Comparison of ENCODE assay signal across 1 cellular context in the genomic region with DNA sequence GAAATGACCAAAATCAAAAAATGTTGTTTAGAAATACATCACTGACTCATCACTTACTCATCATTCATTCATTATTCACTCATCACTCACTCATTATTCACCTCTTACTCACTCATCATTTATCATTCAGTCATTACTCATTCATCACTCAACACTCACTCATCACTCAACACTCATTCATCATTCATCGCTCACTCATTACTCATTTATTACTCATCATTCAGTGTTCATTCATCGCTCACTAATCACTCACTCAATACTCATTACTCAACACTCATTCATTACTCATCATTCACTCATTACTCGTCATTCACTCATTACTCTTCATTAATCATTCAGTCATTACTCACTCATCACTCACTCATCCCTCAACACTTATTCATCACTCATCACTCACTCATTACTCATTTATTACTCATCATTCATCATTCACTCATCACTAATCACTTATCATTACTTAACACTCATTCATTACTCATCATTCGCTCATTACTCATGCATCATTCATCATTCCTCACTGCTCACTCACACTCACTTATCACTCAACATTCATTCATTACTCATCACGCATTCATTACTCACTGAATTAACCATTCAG.
TF ChIP-seq lines count a peak whose summit lies in the region.

No MANE protein-coding gene starts in this region.

TF ChIP-seq in GM12878, 131 proteins besides CTCF, POLR2A, EP300 and RAD21:
- TF ChIP-seq CHD1 (IDR thresholded peaks at IDR 0.05; ENCODE audit: low read depth, low read length) (no peak), RAD51 (IDR thresholded peaks at IDR 0.05) (no peak), STAT1 (conservative IDR thresholded peaks at IDR 0.05) (no peak), IKZF2 (IDR thresholded peaks at IDR 0.05) (peak in 1 of 2 experiments; percentile 34; a peak in 2 of 4 replicates), RELB (IDR thresholded peaks at IDR 0.05; ENCODE audit: low read depth) (no peak), BMI1 (IDR thresholded peaks at IDR 0.05; ENCODE audit: borderline replicate concordance) (no peak), TCF3 (IDR thresholded peaks at IDR 0.05; ENCODE audit: borderline replicate concordance, insufficient read depth, low read depth, low read length) (no peak), ATF2 (IDR thresholded peaks at IDR 0.05; ENCODE audit: low read length) (no peak), CHD2 (IDR thresholded peaks at IDR 0.05; ENCODE audit: borderline replicate concordance, low read depth, low read length) (no peak), MEF2A (IDR thresholded peaks at IDR 0.05; ENCODE audit: insufficient read depth, low read depth, low read length) (no peak), ZNF384 (IDR thresholded peaks at IDR 0.05; ENCODE audit: borderline replicate concordance, low read depth, low read length) (no peak), ATF7 (IDR thresholded peaks at IDR 0.05; ENCODE audit: low read depth) (peak; percentile 72), POU2F2 (IDR thresholded peaks at IDR 0.05; ENCODE audit: borderline replicate concordance, low read depth, low read length) (no peak), JUNB (IDR thresholded peaks at IDR 0.05) (peak; percentile 37), POLR2AphosphoS5 (IDR thresholded peaks at IDR 0.05; ENCODE audit: low read length) (no peak), DPF2 (IDR thresholded peaks at IDR 0.05) (no peak), SIN3A (IDR thresholded peaks at IDR 0.05; ENCODE audit: low read depth, low read length) (no peak), SMC3 (IDR thresholded peaks at IDR 0.05; ENCODE audit: borderline replicate concordance, low read length) (no peak), MTA2 (IDR thresholded peaks at IDR 0.05; ENCODE audit: low read depth) (peak; percentile 59), MTA3 (IDR thresholded peaks at IDR 0.05; ENCODE audit: borderline replicate concordance, low read length) (no peak), BHLHE40 (IDR thresholded peaks at IDR 0.05; ENCODE audit: borderline replicate concordance in 1 of 2, low read depth in 2 of 2, low read length in 1 of 2) (no peak), CEBPB (IDR thresholded peaks at IDR 0.05; ENCODE audit: borderline replicate concordance in 1 of 2, low read depth in 2 of 2, low read length in 2 of 2) (no peak), ZNF24 (IDR thresholded peaks at IDR 0.05) (peak; percentile 25; the same call in 1 of the 2 replicates), RELA (IDR thresholded peaks at IDR 0.05; ENCODE audit: borderline replicate concordance, partially characterized antibody) (no peak), RFX5 (IDR thresholded peaks at IDR 0.05; ENCODE audit: low read depth, low read length) (no peak), ZBTB40 (IDR thresholded peaks at IDR 0.05; ENCODE audit: borderline replicate concordance) (no peak), NR2C1 (IDR thresholded peaks at IDR 0.05) (no peak), MAX (IDR thresholded peaks at IDR 0.05; ENCODE audit: low read depth, low read length) (no peak), BACH1 (IDR thresholded peaks at IDR 0.05; ENCODE audit: borderline replicate concordance) (no peak)
- TF ChIP-seq, protein P1, sequence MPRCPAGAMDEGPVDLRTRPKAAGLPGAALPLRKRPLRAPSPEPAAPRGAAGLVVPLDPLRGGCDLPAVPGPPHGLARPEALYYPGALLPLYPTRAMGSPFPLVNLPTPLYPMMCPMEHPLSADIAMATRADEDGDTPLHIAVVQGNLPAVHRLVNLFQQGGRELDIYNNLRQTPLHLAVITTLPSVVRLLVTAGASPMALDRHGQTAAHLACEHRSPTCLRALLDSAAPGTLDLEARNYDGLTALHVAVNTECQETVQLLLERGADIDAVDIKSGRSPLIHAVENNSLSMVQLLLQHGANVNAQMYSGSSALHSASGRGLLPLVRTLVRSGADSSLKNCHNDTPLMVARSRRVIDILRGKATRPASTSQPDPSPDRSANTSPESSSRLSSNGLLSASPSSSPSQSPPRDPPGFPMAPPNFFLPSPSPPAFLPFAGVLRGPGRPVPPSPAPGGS (IDR thresholded peaks at IDR 0.05; ENCODE audit: borderline replicate concordance, insufficient read depth, low read depth, low read length, poor library complexity, severe bottlenecking), result peak; percentile 92
- TF ChIP-seq, protein P2, sequence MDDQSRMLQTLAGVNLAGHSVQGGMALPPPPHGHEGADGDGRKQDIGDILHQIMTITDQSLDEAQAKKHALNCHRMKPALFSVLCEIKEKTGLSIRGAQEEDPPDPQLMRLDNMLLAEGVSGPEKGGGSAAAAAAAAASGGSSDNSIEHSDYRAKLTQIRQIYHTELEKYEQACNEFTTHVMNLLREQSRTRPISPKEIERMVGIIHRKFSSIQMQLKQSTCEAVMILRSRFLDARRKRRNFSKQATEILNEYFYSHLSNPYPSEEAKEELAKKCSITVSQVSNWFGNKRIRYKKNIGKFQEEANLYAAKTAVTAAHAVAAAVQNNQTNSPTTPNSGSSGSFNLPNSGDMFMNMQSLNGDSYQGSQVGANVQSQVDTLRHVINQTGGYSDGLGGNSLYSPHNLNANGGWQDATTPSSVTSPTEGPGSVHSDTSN (IDR thresholded peaks at IDR 0.05; ENCODE audit: insufficient replicate concordance, low read depth, low read length), result peak; percentile 55
- TF ChIP-seq, protein P3, sequence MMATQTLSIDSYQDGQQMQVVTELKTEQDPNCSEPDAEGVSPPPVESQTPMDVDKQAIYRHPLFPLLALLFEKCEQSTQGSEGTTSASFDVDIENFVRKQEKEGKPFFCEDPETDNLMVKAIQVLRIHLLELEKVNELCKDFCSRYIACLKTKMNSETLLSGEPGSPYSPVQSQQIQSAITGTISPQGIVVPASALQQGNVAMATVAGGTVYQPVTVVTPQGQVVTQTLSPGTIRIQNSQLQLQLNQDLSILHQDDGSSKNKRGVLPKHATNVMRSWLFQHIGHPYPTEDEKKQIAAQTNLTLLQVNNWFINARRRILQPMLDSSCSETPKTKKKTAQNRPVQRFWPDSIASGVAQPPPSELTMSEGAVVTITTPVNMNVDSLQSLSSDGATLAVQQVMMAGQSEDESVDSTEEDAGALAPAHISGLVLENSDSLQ (IDR thresholded peaks at IDR 0.05), result peak; percentile 76
TF ChIP-seq in GM12878: peak in this region for 8.
